In the genomic region with DNA sequence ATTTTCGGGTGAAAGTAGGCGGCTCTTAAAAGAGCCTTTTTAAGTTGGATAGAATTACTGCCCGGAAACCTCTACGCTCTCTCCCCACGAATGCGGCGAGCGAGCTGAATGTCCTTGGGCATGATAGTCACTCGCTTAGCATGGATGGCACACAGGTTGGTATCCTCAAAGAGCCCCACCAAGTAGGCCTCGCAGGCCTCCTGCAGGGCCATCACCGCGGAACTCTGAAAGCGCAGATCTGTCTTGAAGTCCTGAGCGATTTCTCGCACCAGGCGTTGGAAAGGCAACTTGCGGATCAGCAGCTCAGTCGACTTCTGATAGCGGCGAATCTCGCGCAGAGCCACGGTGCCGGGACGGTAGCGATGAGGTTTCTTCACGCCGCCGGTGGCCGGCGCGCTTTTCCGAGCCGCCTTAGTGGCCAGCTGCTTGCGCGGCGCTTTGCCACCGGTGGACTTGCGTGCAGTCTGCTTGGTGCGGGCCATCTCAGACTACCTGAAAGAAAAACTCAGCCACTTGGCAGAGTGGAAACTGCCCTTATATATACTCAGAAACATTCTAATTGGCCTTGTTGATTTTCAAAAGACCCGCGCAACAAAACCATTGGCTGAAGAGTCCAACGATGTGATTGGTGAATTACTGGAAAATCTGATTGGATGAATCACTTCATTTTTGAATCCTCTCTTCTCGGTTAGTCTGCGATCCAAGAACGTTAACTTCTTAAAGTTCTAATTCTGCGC, we compare ENCODE assay signal across 8 cellular contexts.
DNase-seq lines count a peak whose midpoint lies in the region; ATAC-seq and TF ChIP-seq lines count a peak whose summit lies in the region.

No MANE protein-coding gene starts in this region.

- no peaks in the 10 kb centered on the region for H3K36me3 ChIP-seq in MG63

- no peak for TF ChIP-seq CTCF in astrocyte of the spinal cord (IDR thresholded peaks at IDR 0.05; ENCODE audit: low read depth, low read length)

- no peaks in the 10 kb centered on the region for H3K27me3 ChIP-seq in MG63

- in situ Hi-C loops in Caki2 (cut with HindIII; ENCODE audit: low pct_unique_long_range_greater_than_20kb, low sequenced_read_pairs) (no loop called here), astrocyte of the spinal cord (cut with HindIII; ENCODE audit: low sequenced_read_pairs) (no loop called here)

- peak; percentile 86 for DNase-seq in Caki2 (ENCODE audit: low read depth)
- peak; percentile 83 for DNase-seq in MG63
- DNase-seq in T1000 (lab: John Stamatoyannopoulos, UW) = peak; percentile 90
- peak; percentile 94 for DNase-seq in astrocyte of the spinal cord (ENCODE audit: low read depth, low spot score)
- peak; percentile 91 for DNase-seq in iPS DF 19.7 (ENCODE audit: low read depth, low spot score)
- no peak for DNase-seq in skeletal muscle cell (ENCODE audit: low read depth)
- DNase-seq in NCI-H82 treated with DMSO at 0.1 percent for 48 hours (lab: John Stamatoyannopoulos, UW; ENCODE audit: unreplicated experiment) = no peak

- no peaks in the 10 kb centered on the region for H3K9me3 ChIP-seq in MG63

- H3K4me3 ChIP-seq in MG63 (peak overlapping the region; percentile 67), astrocyte of the spinal cord (ENCODE audit: low read depth, low read length) (peak overlapping the region; percentile 72), skeletal muscle cell (ENCODE audit: low read depth, low read length) (peak overlapping the region; percentile 59)

- ATAC-seq in GM21526 (IDR thresholded peaks at IDR 0.05; ENCODE audit: low FRiP score, unreplicated experiment) = peak; percentile 31

Comparison
In these comparisons a context has a peak if more than half of its experiments do, and no peak if none do; other contexts are left out.
1. DNase-seq: peak in Caki2 (single experiment), MG63 (single experiment), T1000 (single experiment), astrocyte of the spinal cord (single experiment) and iPS DF 19.7 (single experiment); none in skeletal muscle cell (single experiment) and NCI-H82 treated with DMSO at 0.1 percent for 48 hours (single experiment).
2. Peak in every context shown above with its lines, with median percentiles within 50 percentile points of each other: H3K4me3 ChIP-seq.